In the genomic region with DNA sequence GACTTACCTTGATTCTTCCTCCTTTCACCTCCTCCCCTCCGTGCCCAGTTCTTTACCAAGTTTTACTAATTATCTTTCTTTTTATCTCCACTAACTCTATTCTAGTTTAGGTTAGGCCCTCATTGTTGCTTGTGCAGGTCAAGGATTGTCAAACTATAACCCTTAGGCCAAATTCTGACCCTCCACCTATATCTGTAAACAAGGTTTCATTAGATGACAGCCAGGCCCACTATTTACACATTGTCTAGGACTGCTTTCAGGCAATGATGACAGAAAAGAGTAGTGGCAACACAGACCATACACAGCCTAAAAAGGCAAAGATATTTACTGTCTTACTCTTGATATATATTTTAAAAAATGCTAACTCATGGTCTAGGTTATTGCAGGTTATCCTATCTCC, we compare ENCODE assay signal across 24 cellular contexts.
"Had no signal": no experiment of that assay in that cellular context is flagged by ENCODE, and none has a peak within 500 bp of the region (broad histone marks: within the 10 kb centered on the region; RNA-seq: fewer than 3 reads in every experiment).

No MANE protein-coding gene starts in this region.

- H3K27me3 ChIP-seq: heart right ventricle, hepatocyte, ovary, right atrium auricular region, suprapubic skin, tibial artery, uterus had no signal

- DNase-seq: heart right ventricle; islet precursor cell; left ventricle myocardium superior; lower lobe of right lung; mammary epithelial cell; mesendoderm; naive B cell; natural killer cell; nephron progenitor cell; ovary; stimulated activated CD4-positive, alpha-beta T cell treated with anti-CD3 and anti-CD28 coated beads, Interleukin-12 subunit alpha, Interleukin-12 subunit beta, amount 100 ng/mL, for 4 hours; stimulated activated CD4-positive, alpha-beta T cell treated with anti-CD3 and anti-CD28 coated beads, Interleukin-15, amount 100 ng/mL, for 24 hours; stimulated activated CD4-positive, alpha-beta T cell treated with anti-CD3 and anti-CD28 coated beads, Interleukin-2, amount 100 ng/mL, for 24 hours; stimulated activated CD4-positive, alpha-beta T cell treated with anti-CD3 and anti-CD28 coated beads, Interleukin-4, amount 100 ng/mL, for 1 hour; stimulated activated naive CD4-positive, alpha-beta T cell; tibial artery; uterus had no signal

- H3K36me3 Mint-ChIP-seq: mesothelial cell of epicardium, natural killer cell had no signal

- H3K9me3 Mint-ChIP-seq: nephron progenitor cell had no signal

- H3K4me2 ChIP-seq: hepatocyte had no signal

- H3K79me2 ChIP-seq: hepatocyte had no signal

- H3K36me3 ChIP-seq: heart right ventricle, lower lobe of right lung, ovary, right atrium auricular region, suprapubic skin, thoracic aorta, tibial artery, uterus had no signal

- H2AFZ ChIP-seq: hepatocyte had no signal

- H3K9me3 ChIP-seq: heart right ventricle, lower lobe of right lung, ovary, right atrium auricular region, suprapubic skin, thoracic aorta, tibial artery, uterus had no signal

- H3K4me1 Mint-ChIP-seq: naive B cell, natural killer cell had no signal

- H3K27ac ChIP-seq: heart right ventricle, hepatocyte, lower lobe of right lung, ovary, right atrium auricular region, suprapubic skin, thoracic aorta, tibial artery, uterus had no signal

- H3K4me3 ChIP-seq: heart right ventricle, hepatocyte, lower lobe of right lung, ovary, right atrium auricular region, suprapubic skin, thoracic aorta, tibial artery, uterus had no signal

- H3K4me1 ChIP-seq: lower lobe of right lung, right atrium auricular region, suprapubic skin, tibial artery, uterus had no signal

- H3K4me3 Mint-ChIP-seq: mesothelial cell of epicardium; naive B cell; natural killer cell; nephron progenitor cell; stimulated activated naive CD8-positive, alpha-beta T cell treated with anti-CD3 and anti-CD28 coated beads, Interleukin-15, Interleukin-2, amounts not matched to agents 100 ng/mL and 50 ng/mL, for 24 hours had no signal

- ATAC-seq: heart right ventricle, left ventricle myocardium superior, lower lobe of right lung, natural killer cell had no signal

- H3K27ac Mint-ChIP-seq: mesothelial cell of epicardium; natural killer cell; nephron progenitor cell; progenitor cell of endocrine pancreas; stimulated activated naive CD8-positive, alpha-beta T cell treated with anti-CD3 and anti-CD28 coated beads, Interleukin-15, Interleukin-2, amounts not matched to agents 100 ng/mL and 50 ng/mL, for 24 hours had no signal
